In genomic region chr19:35805518-35806102, GRCh38 we compare ENCODE assay signal across 31 cellular contexts. TPM values are rescaled to one million over a fixed set of nuclear protein-coding genes. Genes with fewer than 3 reads are reported as not detected.
DNase-seq lines count a peak whose midpoint lies in the region; ATAC-seq and TF ChIP-seq lines count a peak whose summit lies in the region.
"Had no signal": no experiment of that assay in that cellular context is flagged by ENCODE, and none has a peak within 500 bp of the region (broad histone marks: within the 10 kb centered on the region; RNA-seq: fewer than 3 reads in every experiment).

No MANE protein-coding gene starts in this region.

- intact Hi-C loops in uterus (cut with DNase I; ENCODE audit: low total_unique reads): no loop called here

- no peaks in the 10 kb centered on the region for H3K27me3 ChIP-seq in uterus
- H3K27me3 ChIP-seq: ascending aorta, thyroid gland had no signal

- H3K9me3 ChIP-seq in HEK293 (ENCODE audit: control insufficient read depth, insufficient read depth, low read depth, low read length) (no peaks in the 10 kb centered on the region), uterus (no peaks in the 10 kb centered on the region)
- H3K9me3 ChIP-seq: ascending aorta, thyroid gland had no signal

- TF ChIP-seq CTCF in HEK293 (tag by site-specific recombination; IDR thresholded peaks at IDR 0.05) (no peak), uterus (IDR thresholded peaks at IDR 0.05) (no peak)

- H3K4me1 ChIP-seq in HEK293 (ENCODE audit: control insufficient read depth, insufficient read depth, low read length) (no peaks in the 10 kb centered on the region), uterus (no peaks in the 10 kb centered on the region)
- H3K4me1 ChIP-seq: ascending aorta, heart left ventricle, thyroid gland had no signal

- POLR2A ChIA-PET in HEK293 (lab: Yijun Ruan, JAX): no interaction called here

- H3K36me3 ChIP-seq in HEK293 (ENCODE audit: control insufficient read depth in 2 of 2, insufficient read depth in 1 of 2, low read length in 2 of 2): no peaks in the 10 kb centered on the region
- H3K36me3 ChIP-seq in uterus: no peaks in the 10 kb centered on the region
- H3K36me3 ChIP-seq: ascending aorta, heart left ventricle, thyroid gland had no signal

- no peak overlapping the region for H3K4me3 ChIP-seq in HEK293 (ENCODE audit: low read depth, low read length)
- no peak overlapping the region for H3K4me3 ChIP-seq in uterus
- H3K4me3 ChIP-seq: ascending aorta, GM12878, heart left ventricle, thyroid gland had no signal

- no peak overlapping the region for H3K27ac ChIP-seq in HEK293 (ENCODE audit: extremely low read depth, low read depth, low read length)
- no peak overlapping the region for H3K27ac ChIP-seq in uterus
- H3K27ac ChIP-seq: ascending aorta, heart left ventricle, thyroid gland had no signal

- TF ChIP-seq POLR2A in uterus (IDR thresholded peaks at IDR 0.05): no peak

- ATAC-seq in HG03095 (IDR thresholded peaks at IDR 0.05; ENCODE audit: unreplicated experiment): no peak
- ATAC-seq: activated naive CD4-positive, alpha-beta T cell treated with anti-CD3 and anti-CD28 coated beads, Interleukin-2, amount 50 U/mL, for 72 hours; GM12878; HCT116; heart left ventricle; left cardiac atrium had no signal

- CTCF ChIA-PET in HEK293 (lab: Yijun Ruan, JAX): interaction anchor here (0.7 to 1.2 kb wide), 2 partner anchors 12 to 141 kb away, joined by 3 read pairs; no protein-coding TSS in a partner anchor

- DNase-seq in DMS 273 (lab: John Stamatoyannopoulos, UW; ENCODE audit: unreplicated experiment): peak; percentile 92
- DNase-seq in NCI-H2171 (lab: John Stamatoyannopoulos, UW): peak; percentile 37
- peak; percentile 48 for DNase-seq in SHP77 treated with DMSO at 0.1 percent for 48 hours (lab: John Stamatoyannopoulos, UW)
- DNase-seq in activated CD4-positive, alpha-beta T cell treated with anti-CD3 and anti-CD28 coated beads, Interleukin-2, amount 50 U/mL, for 48 hours: no peak
- no peak for DNase-seq in cerebellum (ENCODE audit: low spot score)
- no peak for DNase-seq in uterus
- DNase-seq: activated CD4-positive, alpha-beta T cell treated with anti-CD3 and anti-CD28 coated beads for 1 hour; CD4-positive, CD25-positive, alpha-beta regulatory T cell; central memory CD4-positive, alpha-beta T cell; DND-41; heart left ventricle; Karpas-422; left cardiac atrium; NCI-H526 treated with DMSO at 0.1 percent for 48 hours; occipital lobe; OCI-M1; Right ventricle myocardium superior; stimulated activated CD4-positive, alpha-beta T cell treated with anti-CD3 and anti-CD28 coated beads, Interleukin-2, amount 100 ng/mL, for 48 hours; stimulated activated naive CD4-positive, alpha-beta T cell treated with Interleukin-2 at 50 U/mL for 16 hours; thyroid gland had no signal

TF ChIP-seq in HEK293, 187 proteins besides CTCF, POLR2A, EP300 and RAD21 (continues in another document):
- TF ChIP-seq ZNF239 (tag by site-specific recombination; IDR thresholded peaks at IDR 0.05): no peak
- TF ChIP-seq ZNF114 (tag by site-specific recombination; IDR thresholded peaks at IDR 0.05): no peak
- no peak for TF ChIP-seq ZNF2 (tag by site-specific recombination; IDR thresholded peaks at IDR 0.05)
- no peak for TF ChIP-seq HOXA7 (CRISPR knock-in tag; IDR thresholded peaks at IDR 0.05; ENCODE audit: borderline replicate concordance)
- TF ChIP-seq SCRT2 (tag by site-specific recombination; IDR thresholded peaks at IDR 0.05): no peak
- peak; percentile 91 for TF ChIP-seq PRDM10 (tag by site-specific recombination; IDR thresholded peaks at IDR 0.05)
- TF ChIP-seq ZNF791 (tag by site-specific recombination; IDR thresholded peaks at IDR 0.05): no peak
- TF ChIP-seq ZNF747 (tag by site-specific recombination; IDR thresholded peaks at IDR 0.05): no peak
- no peak for TF ChIP-seq ZBTB6 (tag by site-specific recombination; IDR thresholded peaks at IDR 0.05)
- no peak for TF ChIP-seq ZNF335 (tag by site-specific recombination; conservative IDR thresholded peaks at IDR 0.05)
- no peak for TF ChIP-seq ZNF692 (tag by site-specific recombination; IDR thresholded peaks at IDR 0.05)
- TF ChIP-seq ZNF670 (tag by site-specific recombination; IDR thresholded peaks at IDR 0.05; ENCODE audit: low read depth): no peak
- no peak for TF ChIP-seq HIC1 (tag by site-specific recombination; IDR thresholded peaks at IDR 0.05)
- TF ChIP-seq KLF1 (tag by site-specific recombination; IDR thresholded peaks at IDR 0.05): no peak
- no peak for TF ChIP-seq ZNF221 (tag by site-specific recombination; IDR thresholded peaks at IDR 0.05; ENCODE audit: borderline replicate concordance)
- TF ChIP-seq ZNF292 (tag by site-specific recombination; IDR thresholded peaks at IDR 0.05; ENCODE audit: borderline replicate concordance, low read depth): no peak

RNA-seq across cellular contexts. Expression of gene PRODH2, which starts 7.0 kb away (rescaled TPM):
- total RNA-seq in cerebellum: 0.09 TPM
- total RNA-seq in uterus: not detected
- total RNA-seq: activated naive CD4-positive, alpha-beta T cell treated with anti-CD3 and anti-CD28 coated beads, Interleukin-2, amount 50 U/mL, for 72 hours; activated T-helper 1 cell treated with anti-CD3 and anti-CD28 coated beads, Interleukin-12 subunit alpha, Interleukin-12 subunit beta, Interleukin-2, Interleukin-4 antibody, amounts not matched to agents 30 ng/mL and 10 ng/mL and 1 ng/mL, durations not matched to agents 14 hours and 24 hours and 36 hours; ascending aorta; CD4-positive, CD25-positive, alpha-beta regulatory T cell; epithelial cell of proximal tubule; fibroblast of villous mesenchyme; GM12878; heart left ventricle; HT-29; left cardiac atrium; occipital lobe; Right ventricle myocardium superior; thyroid gland had no signal

RNA-seq across cellular contexts. Expression of gene ARHGAP33, which starts 30.2 kb away (rescaled TPM):
- total RNA-seq in cerebellum (55.6 TPM), uterus (10 to 100 TPM in 2 of 4 donors, 1 to 10 TPM in 1, under 1 TPM in 1; 0.26 to 43.4 (median 8.9) TPM)

RNA-seq across cellular contexts. Expression of gene NPHS1, which starts 46.7 kb away (rescaled TPM):
- 0.73 TPM for total RNA-seq in cerebellum
- under 1 TPM in 1 of 4 donors, not detected in 3; 0.14 TPM for total RNA-seq in uterus
- total RNA-seq: ascending aorta; CD4-positive, CD25-positive, alpha-beta regulatory T cell; epithelial cell of proximal tubule; fibroblast of villous mesenchyme; GM12878; HT-29; left cardiac atrium; renal cortical epithelial cell; Right ventricle myocardium superior; thyroid gland had no signal

RNA-seq across cellular contexts. Expression of gene PROSER3, which starts 47.6 kb away (rescaled TPM):
- 6.4 TPM for total RNA-seq in cerebellum
- total RNA-seq in uterus: 10 to 100 TPM in 1 of 4 donors, 1 to 10 TPM in 3; 1.0 to 52.6 (median 4.1) TPM

RNA-seq across cellular contexts. Expression of gene HSPB6, which starts 48.8 kb away (rescaled TPM):
- not detected for total RNA-seq in cerebellum
- total RNA-seq in uterus: 100 to 1,000 TPM in 3 of 4 donors, 10 to 100 TPM in 1; 24.5 to 217 (median 134) TPM
- total RNA-seq: activated T-helper 1 cell treated with anti-CD3 and anti-CD28 coated beads, Interleukin-12 subunit alpha, Interleukin-12 subunit beta, Interleukin-2, Interleukin-4 antibody, amounts not matched to agents 30 ng/mL and 10 ng/mL and 1 ng/mL, durations not matched to agents 14 hours and 24 hours and 36 hours; CD4-positive, CD25-positive, alpha-beta regulatory T cell; HT-29 had no signal

Comparison
In these comparisons a context has a peak if more than half of its experiments do, and no peak if none do; other contexts are left out.
1. DNase-seq: peak in DMS 273 (single experiment), NCI-H2171 (single experiment) and SHP77 treated with DMSO at 0.1 percent for 48 hours (single experiment); none in activated CD4-positive, alpha-beta T cell treated with anti-CD3 and anti-CD28 coated beads, Interleukin-2, amount 50 U/mL, for 48 hours (0 of 2), cerebellum (single experiment) and uterus (0 of 2).